In genomic region chr2:64606495-64607363, GRCh38 we compare ENCODE assay signal across 8 cellular contexts. TPM values are rescaled to one million over a fixed set of nuclear protein-coding genes. Genes with fewer than 3 reads are reported as not detected.
DNase-seq lines count a peak whose midpoint lies in the region; ATAC-seq lines count a peak whose summit lies in the region.

No MANE protein-coding gene starts in this region.

- H3K27me3 ChIP-seq in CD4-positive, alpha-beta memory T cell (ENCODE audit: insufficient read depth, low read length), result no peaks in the 10 kb centered on the region
- H3K27me3 ChIP-seq in muscle layer of colon (ENCODE audit: control insufficient read depth in 1 of 2, insufficient read depth in 2 of 2, low read length in 2 of 2), result no peaks in the 10 kb centered on the region

- H3K4me3 ChIP-seq in CD4-positive, alpha-beta memory T cell (ENCODE audit: low read length in 2 of 2), result peak overlapping the region; percentile 67 to 84
- no peak overlapping the region for H3K4me3 ChIP-seq in muscle layer of colon (ENCODE audit: low read depth in 1 of 2, low read length in 2 of 2)

- peak overlapping the region; percentile 68 to 94 (median 88) for H3K27ac Mint-ChIP-seq in CD4-positive, alpha-beta memory T cell
- peak overlapping the region; percentile 86 to 92 for H3K27ac Mint-ChIP-seq in effector memory CD8-positive, alpha-beta T cell
- peak overlapping the region; percentile 88 for H3K27ac Mint-ChIP-seq in stimulated activated effector memory CD8-positive, alpha-beta T cell treated with anti-CD3 and anti-CD28 coated beads, Interleukin-12 subunit alpha, Interleukin-12 subunit beta, amount 100 ng/mL, for 72 hours

- no peaks in the 10 kb centered on the region for H3K27me3 Mint-ChIP-seq in CD4-positive, alpha-beta memory T cell
- no peaks in the 10 kb centered on the region for H3K27me3 Mint-ChIP-seq in effector memory CD8-positive, alpha-beta T cell

- H3K9me3 ChIP-seq in CD4-positive, alpha-beta memory T cell (ENCODE audit: control insufficient read depth in 1 of 2, low read length in 2 of 2), result no peaks in the 10 kb centered on the region
- H3K9me3 ChIP-seq in muscle layer of colon (ENCODE audit: low read length), result no peaks in the 10 kb centered on the region

- no peaks in the 10 kb centered on the region for H3K36me3 ChIP-seq in CD4-positive, alpha-beta memory T cell (ENCODE audit: insufficient read depth, low read length)
- no peaks in the 10 kb centered on the region for H3K36me3 ChIP-seq in muscle layer of colon (ENCODE audit: insufficient read depth, low read length)

- H3K36me3 Mint-ChIP-seq in CD4-positive, alpha-beta memory T cell, result no peaks in the 10 kb centered on the region
- H3K36me3 Mint-ChIP-seq in effector memory CD8-positive, alpha-beta T cell (ENCODE audit: insufficient read depth), result no peaks in the 10 kb centered on the region
- H3K36me3 Mint-ChIP-seq in stimulated activated effector memory CD8-positive, alpha-beta T cell treated with anti-CD3 and anti-CD28 coated beads, Interleukin-12 subunit alpha, Interleukin-12 subunit beta, amount 100 ng/mL, for 72 hours, result peaks cover 4% of the 10 kb centered on the region

- peak; percentile 74 for ATAC-seq in GM19468 (IDR thresholded peaks at IDR 0.05; ENCODE audit: extremely low read depth, unreplicated experiment)
- ATAC-seq in effector memory CD8-positive, alpha-beta T cell (replicated peaks), result peak; percentile 94
- ATAC-seq in stimulated activated effector memory CD8-positive, alpha-beta T cell treated with anti-CD3 and anti-CD28 coated beads, Interleukin-12 subunit alpha, Interleukin-12 subunit beta, amount 100 ng/mL, for 72 hours, result peak; percentile 96

- intact Hi-C loops in CD4-positive, alpha-beta memory T cell (cut with micrococcal nuclease), result loop anchor here (1.0 to 10.0 kb wide), 6 partner anchors 38 to 462 kb away; partner anchors contain the start of genes AFTPH, CEP68, PELI1 and SERTAD2

- POLR2A ChIA-PET in CD4-positive, alpha-beta memory T cell (lab: Charles Lee; ENCODE audit: partially characterized antibody), result interaction anchor here (0.6 to 5.2 kb wide), 15 partner anchors 9 to 524 kb away, joined by 3 to 63 read pairs (median 6); partner anchors contain the start of genes AFTPH, CEP68 and SERTAD2

- H3K9ac ChIP-seq in muscle layer of colon (ENCODE audit: low read length), result peak overlapping the region; percentile 13

- H3K9me3 Mint-ChIP-seq in CD4-positive, alpha-beta memory T cell, result no peaks in the 10 kb centered on the region
- no peaks in the 10 kb centered on the region for H3K9me3 Mint-ChIP-seq in effector memory CD8-positive, alpha-beta T cell
- H3K9me3 Mint-ChIP-seq in stimulated activated effector memory CD8-positive, alpha-beta T cell treated with anti-CD3 and anti-CD28 coated beads, Interleukin-12 subunit alpha, Interleukin-12 subunit beta, amount 100 ng/mL, for 72 hours, result peaks cover 8% of the 10 kb centered on the region

- peak overlapping the region; percentile 45 for H3K27ac ChIP-seq in CD4-positive, alpha-beta memory T cell (ENCODE audit: low read depth, low read length)
- H3K27ac ChIP-seq in muscle layer of colon (ENCODE audit: low read depth, low read length), result peak overlapping the region; percentile 15

- peak; percentile 88 to 94 (median 90) for DNase-seq in CD4-positive, alpha-beta memory T cell
- DNase-seq in HK-2 (ENCODE audit: unreplicated experiment) (peak; percentile 58), RKO (ENCODE audit: low spot score) (no peak)
- peak; percentile 80 for DNase-seq in activated CD4-positive, alpha-beta T cell treated with anti-CD3 and anti-CD28 coated beads, Interleukin-2, amount 50 U/mL, for 1 hour
- DNase-seq in effector memory CD8-positive, alpha-beta T cell, result peak; percentile 83 to 88 (median 86)
- peak; percentile 61 to 91 for DNase-seq in stimulated activated effector memory CD8-positive, alpha-beta T cell treated with anti-CD3 and anti-CD28 coated beads, Interleukin-12 subunit alpha, Interleukin-12 subunit beta, amount 100 ng/mL, for 72 hours (ENCODE audit: low spot score in 2 of 2)

- peak overlapping the region; percentile 77 to 86 (median 84) for H3K4me3 Mint-ChIP-seq in CD4-positive, alpha-beta memory T cell
- peak overlapping the region; percentile 78 to 90 for H3K4me3 Mint-ChIP-seq in effector memory CD8-positive, alpha-beta T cell
- peak overlapping the region; percentile 69 for H3K4me3 Mint-ChIP-seq in stimulated activated effector memory CD8-positive, alpha-beta T cell treated with anti-CD3 and anti-CD28 coated beads, Interleukin-12 subunit alpha, Interleukin-12 subunit beta, amount 100 ng/mL, for 72 hours

- CTCF ChIA-PET in CD4-positive, alpha-beta memory T cell (lab: Charles Lee; ENCODE audit: partially characterized antibody), result interaction anchor here (0.6 to 5.7 kb wide), 23 partner anchors 9 to 523 kb away, joined by 3 to 54 read pairs (median 5); partner anchors contain the start of genes AFTPH, RAB1A and SERTAD2

- H3K4me1 Mint-ChIP-seq in CD4-positive, alpha-beta memory T cell, result peaks cover 10 to 33% (median 22%) of the 10 kb centered on the region in 4 donors
- peaks cover 20 to 21% of the 10 kb centered on the region in 2 donors for H3K4me1 Mint-ChIP-seq in effector memory CD8-positive, alpha-beta T cell (ENCODE audit: low read depth in 2 of 2)
- peaks cover 30% of the 10 kb centered on the region for H3K4me1 Mint-ChIP-seq in stimulated activated effector memory CD8-positive, alpha-beta T cell treated with anti-CD3 and anti-CD28 coated beads, Interleukin-12 subunit alpha, Interleukin-12 subunit beta, amount 100 ng/mL, for 72 hours

- peaks cover 38% of the 10 kb centered on the region for H3K4me1 ChIP-seq in CD4-positive, alpha-beta memory T cell (ENCODE audit: insufficient read depth, low read length)
- H3K4me1 ChIP-seq in muscle layer of colon (ENCODE audit: insufficient read depth, low read length), result peaks cover 16% of the 10 kb centered on the region

RNA-seq across cellular contexts. Expression of gene SERTAD2, which starts 47.0 kb away (rescaled TPM):
- 10 to 100 TPM; 23.5 to 24.6 TPM for total RNA-seq in CD4-positive, alpha-beta memory T cell
- polyA plus RNA-seq in CD4-positive, alpha-beta memory T cell, result 1 to 10 TPM; 2.6 to 5.5 TPM

Comparison
In these comparisons a context has a peak if more than half of its experiments do, and no peak if none do; other contexts are left out.
1. H3K4me3 ChIP-seq: peak in CD4-positive, alpha-beta memory T cell (2 of 2); none in muscle layer of colon (0 of 2).
2. Peak in every context shown above with its lines, with median percentiles within 50 percentile points of each other: H3K27ac Mint-ChIP-seq, H3K4me3 Mint-ChIP-seq and ATAC-seq.